Comparison of ENCODE assay signal across 8 cellular contexts in the genomic region with DNA sequence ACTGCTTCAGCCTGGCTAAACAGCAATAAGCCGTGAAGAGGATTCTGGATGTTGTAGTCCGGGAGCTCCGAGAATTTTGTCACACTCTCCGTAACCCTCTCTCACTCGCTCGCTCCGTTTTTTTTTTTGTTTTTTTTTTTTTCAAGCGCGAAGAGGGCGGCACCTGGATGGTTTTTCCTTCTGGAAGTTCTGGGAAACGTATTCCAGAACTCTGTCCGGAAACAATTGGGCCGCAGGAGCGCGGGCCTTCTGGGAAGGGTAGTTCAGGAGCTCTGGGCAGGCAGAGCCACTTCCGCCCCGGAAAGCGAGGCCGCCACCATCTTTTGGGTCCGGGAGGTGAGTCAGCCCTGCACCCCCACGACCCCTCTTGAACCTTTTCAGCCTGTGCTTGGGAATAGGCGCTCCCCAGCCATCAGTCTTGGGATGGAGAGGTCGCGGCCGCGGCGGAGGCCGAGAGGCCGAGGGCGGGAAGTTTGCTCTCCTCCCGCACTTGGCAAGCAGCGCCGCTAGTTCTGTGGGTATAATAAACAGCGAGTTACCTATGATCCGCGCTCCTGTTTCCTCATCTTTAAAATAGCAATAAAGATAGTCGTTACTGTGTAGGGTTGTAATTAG. TPM values are rescaled to one million over a fixed set of nuclear protein-coding genes. Genes with fewer than 3 reads are reported as not detected.
DNase-seq lines count a peak whose midpoint lies in the region; ATAC-seq, FAIRE-seq and TF ChIP-seq lines count a peak whose summit lies in the region.

A gene (plus strand): TSS at position 283 of the 615 bp plus-strand sequence. CDS start 5,261 bp downstream, outside the sequence.

- peaks cover 11% of the 10 kb centered on the region for H3K9me3 ChIP-seq in A673 (ENCODE audit: low read depth, low read length, poor library complexity, severe bottlenecking)
- H3K9me3 ChIP-seq in kidney (ENCODE audit: control insufficient read depth in 1 of 2, low read length in 2 of 2) = no peaks in the 10 kb centered on the region

- TF ChIP-seq CTCF in A673 (conservative IDR thresholded peaks at IDR 0.05; ENCODE audit: low read depth, low read length) (no peak), kidney (IDR thresholded peaks at IDR 0.05; ENCODE audit: borderline replicate concordance, extremely low read depth, insufficient read depth) (no peak)

- intact Hi-C loops in A673 (cut with micrococcal nuclease; ENCODE audit: unreplicated experiment) (no loop called here), kidney (cut with DNase I) (no loop called here)

- POLR2A ChIA-PET in A673 (lab: Charles Lee; ENCODE audit: low non-redundant PET) = interaction anchor here (0.6 to 0.7 kb wide), 2 partner anchors 134 to 293 kb away, joined by 5 to 10 read pairs; no protein-coding TSS in a partner anchor

- BruUV-seq in A673 (replicated peaks; lab: Mats Ljungman, UMichigan) = no TSS peak

- H3K4me1 ChIP-seq in A673 (ENCODE audit: insufficient read depth, low read length, poor library complexity, severe bottlenecking) (no peaks in the 10 kb centered on the region), kidney (ENCODE audit: control insufficient read depth in 1 of 2, insufficient read depth in 1 of 2, low read depth in 1 of 2, low read length in 2 of 2) (peaks cover 0 to 4% of the 10 kb centered on the region in 2 donors)

- H3K4me3 ChIP-seq in A673 (ENCODE audit: low read depth, low read length, poor library complexity, severe bottlenecking) = peak within 1 kb of the TSS; percentile 85
- peak within 1 kb of the TSS; percentile 95 to 96 for H3K4me3 ChIP-seq in kidney (ENCODE audit: low read length in 2 of 2)

- H3K27ac ChIP-seq in A673 (ENCODE audit: low read depth, low read length, poor library complexity, severe bottlenecking) (peak within 1 kb of the TSS; percentile 80), cingulate gyrus (ENCODE audit: low read depth, low read length) (peak within 1 kb of the TSS; percentile 76), kidney (ENCODE audit: low read depth in 2 of 2, low read length in 2 of 2) (peak within 1 kb of the TSS; percentile 70 to 82)

- H3K36me3 ChIP-seq in A673 (ENCODE audit: insufficient read depth, low read length, poor library complexity, severe bottlenecking) = peaks cover 28% of the 10 kb centered on the region
- peaks cover 2 to 3% of the 10 kb centered on the region in 2 donors for H3K36me3 ChIP-seq in kidney (ENCODE audit: control insufficient read depth in 1 of 2, insufficient read depth in 2 of 2, low read length in 2 of 2)

- DNase-seq in A673 (ENCODE audit: low spot score) = peak; percentile 95
- peak; percentile 94 for DNase-seq in NCI-H446 treated with DMSO at 0.1 percent for 48 hours (lab: John Stamatoyannopoulos, UW)
- peak; percentile 89 for DNase-seq in activated CD4-positive, alpha-beta T cell treated with anti-CD3 and anti-CD28 coated beads for 48 hours
- DNase-seq in kidney = peak; percentile 98
- DNase-seq in stimulated activated CD4-positive, alpha-beta T cell treated with anti-CD3 and anti-CD28 coated beads, Interleukin-15, amount 100 ng/mL, for 1 hour (ENCODE audit: low read depth in 1 of 2, low spot score in 1 of 2) = peak; percentile 56 to 67

- ATAC-seq in GM18861 (IDR thresholded peaks at IDR 0.05; ENCODE audit: unreplicated experiment) (peak; percentile 61), HG03196 (IDR thresholded peaks at IDR 0.05; ENCODE audit: unreplicated experiment) (peak; percentile 77)

- CTCF ChIA-PET in A673 (lab: Charles Lee) = interaction anchor here (0.7 to 0.8 kb wide), 4 partner anchors 23 to 594 kb away, joined by 3 to 10 read pairs (median 5); no protein-coding TSS in a partner anchor

- no peaks in the 10 kb centered on the region for H3K27me3 ChIP-seq in A673 (replicated peaks; ENCODE audit: insufficient read depth, low read depth, low read length, poor library complexity)

- FAIRE-seq in kidney (lab: Jason Lieb, UNC) = peak; percentile 90

- H3K9ac ChIP-seq in kidney (ENCODE audit: low read length in 2 of 2) = peak within 1 kb of the TSS; percentile 44 to 89

RNA-seq across cellular contexts. Expression of the gene that starts here (rescaled TPM):
- 31.6 and 34.3 TPM in 2 replicates for total RNA-seq in A673 (2021)
- total RNA-seq in kidney = 22.3 TPM
- polyA plus RNA-seq in kidney (ENCODE audit: insufficient read depth, low read depth, low replicate concordance) = 5.0 TPM

Comparison
In these comparisons a context has a peak if more than half of its experiments do, and no peak if none do; other contexts are left out.
1. Peak in every context shown above with its lines: DNase-seq, ATAC-seq, H3K4me3 ChIP-seq and H3K27ac ChIP-seq.